Comparison of ENCODE assay signal across 19 cellular contexts in genomic region chr13:44326961-44327360, GRCh38. TPM values are rescaled to one million over a fixed set of nuclear protein-coding genes. Genes with fewer than 3 reads are reported as not detected.
DNase-seq lines count a peak whose midpoint lies in the region; ATAC-seq and TF ChIP-seq lines count a peak whose summit lies in the region.
"Had no signal": no experiment of that assay in that cellular context is flagged by ENCODE, and none has a peak within 500 bp of the region (broad histone marks: within the 10 kb centered on the region; RNA-seq: fewer than 3 reads in every experiment).

No MANE protein-coding gene starts in this region.

- TF ChIP-seq EP300 in sigmoid colon (IDR thresholded peaks at IDR 0.05) = no peak

- H3K36me3 Mint-ChIP-seq in GM23338 (ENCODE audit: low read depth) (no peaks in the 10 kb centered on the region), nephron progenitor cell (ENCODE audit: low read depth) (peaks cover 5% of the 10 kb centered on the region)
- H3K36me3 Mint-ChIP-seq: CD14-positive monocyte; CD8-positive, alpha-beta T cell had no signal

- H3K27me3 Mint-ChIP-seq in GM23338 (ENCODE audit: insufficient read depth, low read depth, poor library complexity) = peaks cover 4% of the 10 kb centered on the region
- peaks cover 9% of the 10 kb centered on the region for H3K27me3 Mint-ChIP-seq in nephron progenitor cell (ENCODE audit: low read depth, poor library complexity)

- peaks cover 3% of the 10 kb centered on the region; the same call in 1 of the 3 replicates for H3K4me1 Mint-ChIP-seq in GM23338
- peaks cover 19% of the 10 kb centered on the region for H3K4me1 Mint-ChIP-seq in nephron progenitor cell
- H3K4me1 Mint-ChIP-seq: CD14-positive monocyte had no signal

- H3K4me3 Mint-ChIP-seq in GM23338 (no peak overlapping the region), nephron progenitor cell (no peak overlapping the region)
- H3K4me3 Mint-ChIP-seq: CD8-positive, alpha-beta T cell; HFFc6 had no signal

- H3F3A ChIP-seq in GM23338 (replicated peaks; ENCODE audit: low read depth) = no peaks in the 10 kb centered on the region

- DNase-seq in GM23338 (ENCODE audit: low spot score) = no peak
- DNase-seq in nephron progenitor cell = no peak
- DNase-seq in sigmoid colon = no peak
- no peak for DNase-seq in GM13977 (ENCODE audit: low spot score)
- no peak for DNase-seq in HPDE6-E6E7 (ENCODE audit: extremely low spot score)
- DNase-seq: CD8-positive, alpha-beta T cell; COR-L47; DND-41; GDM1; HCEC 1CT; HFFc6; KBM-7 had no signal

- ATAC-seq in GM23338 (no peak), esophagus mucosa (peak; percentile 25), GM18511 (IDR thresholded peaks at IDR 0.05; ENCODE audit: unreplicated experiment) (no peak), HG03571 (IDR thresholded peaks at IDR 0.05; ENCODE audit: unreplicated experiment) (no peak)
- ATAC-seq: CD8-positive, alpha-beta T cell had no signal

- no peak overlapping the region for H3K27ac ChIP-seq in GM23338 (ENCODE audit: low read depth)
- H3K27ac ChIP-seq in sigmoid colon = peak overlapping the region in 3 of 4 donors; percentile 62 to 70 (median 69)
- H3K27ac ChIP-seq: 22Rv1, HL-60 had no signal

- peaks cover 12% of the 10 kb centered on the region for H3K9me3 Mint-ChIP-seq in GM23338
- peaks cover 28% of the 10 kb centered on the region for H3K9me3 Mint-ChIP-seq in nephron progenitor cell
- H3K9me3 Mint-ChIP-seq: CD8-positive, alpha-beta T cell had no signal

- 0 out of 2 replicates have a peak overlapping the region, but pooled peaks have one; percentile 18 for H2AFZ ChIP-seq in GM23338

- H3K27me3 ChIP-seq in GM23338 (ENCODE audit: insufficient read depth) (no peaks in the 10 kb centered on the region), sigmoid colon (no peaks in the 10 kb centered on the region)

- H3K4me1 ChIP-seq in GM23338 (ENCODE audit: insufficient read depth) = 0 out of 2 replicates have a peak, but pooled peaks cover 2% of the 10 kb centered on the region
- H3K4me1 ChIP-seq in sigmoid colon = peaks cover 0 to 30% (median 29%) of the 10 kb centered on the region in 4 donors

- TF ChIP-seq CTCF in GM23338 (conservative IDR thresholded peaks at IDR 0.05; ENCODE audit: low read depth in 2 of 2) (no peak), nephron progenitor cell (IDR thresholded peaks at IDR 0.05) (no peak), sigmoid colon (IDR thresholded peaks at IDR 0.05) (no peak), GM13977 (IDR thresholded peaks at IDR 0.05; ENCODE audit: extremely low read depth, insufficient read depth, missing control alignments) (no peak)

- 94 to 96% methylated on average over 2 of the region's 2 CpGs for WGBS in sigmoid colon, 2 donors

- H4K20me1 ChIP-seq in GM23338 (replicated peaks; ENCODE audit: insufficient read depth) = no peaks in the 10 kb centered on the region

- no peak overlapping the region for H3K4me2 ChIP-seq in GM23338

- H3K9me2 ChIP-seq in GM23338 (ENCODE audit: insufficient read depth) = peaks cover 7% of the 10 kb centered on the region; the same call in 1 of the 2 replicates

- intact Hi-C loops in sigmoid colon (cut with DNase I) = no loop called here

- in situ Hi-C loops in GM13977 (cut with MboI; ENCODE audit: low pct_unique_long_range_greater_than_20kb, low sequenced_read_pairs, unreplicated experiment) = no loop called here

- H3K4me3 ChIP-seq in GM23338 = no peak overlapping the region
- no peak overlapping the region for H3K4me3 ChIP-seq in sigmoid colon

- H3K79me2 ChIP-seq in GM23338 (replicated peaks; ENCODE audit: insufficient read depth) = no peaks in the 10 kb centered on the region

- H3K36me3 ChIP-seq in GM23338 (ENCODE audit: insufficient read depth) (no peaks in the 10 kb centered on the region), sigmoid colon (no peaks in the 10 kb centered on the region)

- no peaks in the 10 kb centered on the region for H3K9me3 ChIP-seq in sigmoid colon

- TF ChIP-seq POLR2A in sigmoid colon (IDR thresholded peaks at IDR 0.05) = no peak

- H3K27ac Mint-ChIP-seq in GM23338 (no peak overlapping the region), nephron progenitor cell (peak overlapping the region; percentile 40)
- H3K27ac Mint-ChIP-seq: CD8-positive, alpha-beta T cell; HFFc6 had no signal

TF ChIP-seq in GM23338, 12 proteins besides CTCF, POLR2A, EP300 and RAD21:
- TF ChIP-seq NANOG (IDR thresholded peaks at IDR 0.05; ENCODE audit: borderline replicate concordance) (no peak), POLR2AphosphoS5 (IDR thresholded peaks at IDR 0.05; ENCODE audit: low read depth) (no peak), CREB1 (CRISPR knock-in tag; IDR thresholded peaks at IDR 0.05; ENCODE audit: low read depth) (no peak), EZH2 (IDR thresholded peaks at IDR 0.05; ENCODE audit: low read depth, unreplicated experiment) (no peak), EZH2phosphoT487 (IDR thresholded peaks at IDR 0.05; ENCODE audit: unreplicated experiment) (no peak), ZNF462 (CRISPR knock-in tag; IDR thresholded peaks at IDR 0.05) (no peak), ZNF114 (CRISPR knock-in tag; IDR thresholded peaks at IDR 0.05) (no peak), ETS1 (IDR thresholded peaks at IDR 0.05) (no peak), STAT1 (IDR thresholded peaks at IDR 0.05; ENCODE audit: unreplicated experiment) (no peak), ZNF331 (CRISPR knock-in tag; IDR thresholded peaks at IDR 0.05; ENCODE audit: low read depth) (no peak)
TF ChIP-seq in GM23338: peak in this region for 0.

RNA-seq across cellular contexts. Expression of gene SERP2, which starts 46.7 kb away (rescaled TPM):
- total RNA-seq in GM23338 (2014; rRNA removed; shearing (Covaris generic)) = 0.59 and 3.4 TPM in 2 replicates
- 2.9 and 3.4 TPM in 2 replicates for polyA plus RNA-seq in GM23338 (2016; fragmentation: Nextera tagmentation; extraction: Ambion mirVana)
- 1.2 TPM for total RNA-seq in esophagus mucosa
- total RNA-seq in sigmoid colon = 1 to 10 TPM; 6.9 to 9.6 (median 8.6) TPM
- polyA plus RNA-seq in sigmoid colon = 1 to 10 TPM; 3.2 to 6.0 (median 5.0) TPM
- total RNA-seq: CD8-positive, alpha-beta T cell; H4 had no signal
- polyA plus RNA-seq: CD14-positive monocyte had no signal
